ENCODE assay signal across 9 cellular contexts in genomic region chr1:37994886-37995566, GRCh38. TPM values are rescaled to one million over a fixed set of nuclear protein-coding genes. Genes with fewer than 3 reads are reported as not detected.
DNase-seq lines count a peak whose midpoint lies in the region; ATAC-seq and TF ChIP-seq lines count a peak whose summit lies in the region.
"Had no signal": no experiment of that assay in that cellular context is flagged by ENCODE, and none has a peak within 500 bp of the region (broad histone marks: within the 10 kb centered on the region; RNA-seq: fewer than 3 reads in every experiment).

No MANE protein-coding gene starts in this region.

- H3K4me3 ChIP-seq in RWPE2 (ENCODE audit: severe bottlenecking) (peak overlapping the region; percentile 42), esophagus squamous epithelium (peak overlapping the region; percentile 48 to 72 (median 60)), rectal smooth muscle tissue (ENCODE audit: low read length) (peak overlapping the region; percentile 71)

- peak; percentile 34 for DNase-seq in GM20000 (ENCODE audit: low spot score)
- no peak for DNase-seq in RWPE2 (ENCODE audit: low spot score)
- no peak for DNase-seq in esophagus squamous epithelium (lab: John Stamatoyannopoulos, UW)
- no peak for DNase-seq in stimulated activated CD4-positive, alpha-beta T cell treated with anti-CD3 and anti-CD28 coated beads, Interleukin-4, amount 100 ng/mL, for 24 hours
- DNase-seq in effector CD8-positive, alpha-beta T cell (lab: John Stamatoyannopoulos, UW) = no peak
- no peak for DNase-seq in DMS153 treated with DMSO at 0.1 percent for 48 hours (lab: John Stamatoyannopoulos, UW; ENCODE audit: unreplicated experiment)
- DNase-seq: activated CD4-positive, alpha-beta T cell treated with anti-CD3 and anti-CD28 coated beads for 1 hour had no signal

- H3K4me1 ChIP-seq in RWPE2 (ENCODE audit: insufficient read depth, poor library complexity, severe bottlenecking) (peaks cover 13% of the 10 kb centered on the region), esophagus squamous epithelium (peaks cover 20 to 62% (median 42%) of the 10 kb centered on the region in 3 donors), rectal smooth muscle tissue (ENCODE audit: control insufficient read depth, insufficient read depth, low read length) (peaks cover 28% of the 10 kb centered on the region)

- 35 to 56% methylated on average over 9 to 11 of the region's 11 CpGs for WGBS in esophagus squamous epithelium, 2 donors

- H3K9me3 ChIP-seq in RWPE2 (ENCODE audit: severe bottlenecking) = no peaks in the 10 kb centered on the region
- H3K9me3 ChIP-seq in esophagus squamous epithelium = no peaks in the 10 kb centered on the region

- H3K27me3 ChIP-seq in RWPE2 (ENCODE audit: insufficient read depth, poor library complexity, severe bottlenecking) (no peaks in the 10 kb centered on the region), esophagus squamous epithelium (no peaks in the 10 kb centered on the region), rectal smooth muscle tissue (ENCODE audit: control insufficient read depth, insufficient read depth, low read length) (no peaks in the 10 kb centered on the region)

- H3K36me3 ChIP-seq in RWPE2 (ENCODE audit: low read depth) = peaks cover 12% of the 10 kb centered on the region
- peaks cover 0 to 25% (median 0%) of the 10 kb centered on the region in 3 donors for H3K36me3 ChIP-seq in esophagus squamous epithelium
- H3K36me3 ChIP-seq in rectal smooth muscle tissue (ENCODE audit: control insufficient read depth, insufficient read depth, low read length) = peaks cover 3% of the 10 kb centered on the region

- H3K27ac ChIP-seq in RWPE2 (ENCODE audit: poor library complexity, severe bottlenecking) (peak overlapping the region; percentile 69), esophagus squamous epithelium (peak overlapping the region; percentile 83 to 92 (median 90)), rectal smooth muscle tissue (ENCODE audit: low read depth, low read length) (peak overlapping the region; percentile 98)

- intact Hi-C loops in esophagus squamous epithelium (cut with DNase I) = no loop called here

- TF ChIP-seq CTCF in GM20000 (IDR thresholded peaks at IDR 0.05; ENCODE audit: extremely low read depth, missing control alignments) (no peak), RWPE2 (IDR thresholded peaks at IDR 0.05; ENCODE audit: poor library complexity, severe bottlenecking) (no peak), esophagus squamous epithelium (IDR thresholded peaks at IDR 0.05) (no peak)

- TF ChIP-seq POLR2A in esophagus squamous epithelium (IDR thresholded peaks at IDR 0.05) = no peak

- no peak overlapping the region for H3K9ac ChIP-seq in rectal smooth muscle tissue (ENCODE audit: low read length)

- ATAC-seq in RWPE2 (ENCODE audit: low read depth) = no peak
- no peak for ATAC-seq in HG03135 (IDR thresholded peaks at IDR 0.05; ENCODE audit: unreplicated experiment)

RNA-seq across cellular contexts. Expression of gene SF3A3, which starts 5.2 kb away (rescaled TPM):
- total RNA-seq in esophagus squamous epithelium = 10 to 100 TPM; 33.9 to 49.7 (median 44.4) TPM

RNA-seq across cellular contexts. Expression of gene FHL3, which starts 10.3 kb away (rescaled TPM):
- 10 to 100 TPM in 3 of 4 donors, 1 to 10 TPM in 1; 6.2 to 18.7 (median 12.4) TPM for total RNA-seq in esophagus squamous epithelium

RNA-seq across cellular contexts. Expression of gene UTP11, which starts 17.5 kb away (rescaled TPM):
- 10 to 100 TPM; 38.5 to 71.5 (median 54.5) TPM for total RNA-seq in esophagus squamous epithelium

RNA-seq across cellular contexts. Expression of gene INPP5B, which starts 48.2 kb away (rescaled TPM):
- 10 to 100 TPM in 3 of 4 donors, 1 to 10 TPM in 1; 6.2 to 20.4 (median 13.7) TPM for total RNA-seq in esophagus squamous epithelium

RNA-seq across cellular contexts. Expression of gene POU3F1, which starts 51.6 kb away (rescaled TPM):
- 1 to 10 TPM; 2.1 to 4.5 (median 2.8) TPM for total RNA-seq in esophagus squamous epithelium
